In the genomic region with DNA sequence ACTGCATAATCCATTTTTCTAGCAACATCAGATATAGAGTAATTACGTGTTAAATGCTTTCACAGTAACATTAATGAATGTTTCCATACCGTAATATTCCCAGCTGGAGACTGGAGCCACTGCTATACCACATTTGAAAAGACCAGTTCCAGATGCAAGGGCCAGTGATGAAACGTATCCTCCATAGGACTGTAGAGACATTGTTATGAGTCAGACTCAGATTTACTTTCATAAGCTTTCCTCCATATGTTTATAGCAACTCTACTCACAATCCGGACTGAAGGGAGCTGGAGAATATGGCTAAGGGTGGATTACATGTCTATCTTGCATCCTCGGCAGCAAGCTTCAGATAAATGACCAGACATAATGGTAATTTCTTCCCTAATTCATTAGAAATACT, we compare ENCODE assay signal across 23 cellular contexts. TPM values are rescaled to one million over a fixed set of nuclear protein-coding genes. Genes with fewer than 3 reads are reported as not detected.
DNase-seq lines count a peak whose midpoint lies in the region; TF ChIP-seq lines count a peak whose summit lies in the region.
"Had no signal": no experiment of that assay in that cellular context is flagged by ENCODE, and none has a peak within 500 bp of the region (broad histone marks: within the 10 kb centered on the region; RNA-seq: fewer than 3 reads in every experiment).

No MANE protein-coding gene starts in this region.

- H3K27me3 ChIP-seq in spleen (replicated peaks in 1 of 7), result peaks cover 0 to 7% (median 0%) of the 10 kb centered on the region in 7 donors
- H3K27me3 ChIP-seq: BLaER1 had no signal

- WGBS in spleen, 5 donors, result 83 to 95% (median 84%) methylated on average over 5 of the region's 5 CpGs

- TF ChIP-seq CTCF in choroid plexus epithelial cell (conservative IDR thresholded peaks at IDR 0.05; ENCODE audit: low read depth, low read length) (no peak), fibroblast of villous mesenchyme (IDR thresholded peaks at IDR 0.05; ENCODE audit: insufficient read depth, low read depth, low read length) (no peak), spleen (IDR thresholded peaks at IDR 0.05 in 8 of 11, conservative IDR thresholded peaks at IDR 0.05 in 3 of 11) (no peak)

- intact Hi-C loops in spleen (cut with DNase I; ENCODE audit: low total_unique reads), result no loop called here

- no peak for TF ChIP-seq POLR2A in spleen (IDR thresholded peaks at IDR 0.05)

- H3K4me3 ChIP-seq in choroid plexus epithelial cell (ENCODE audit: low read depth, low read length) (no peak overlapping the region), fibroblast of villous mesenchyme (ENCODE audit: low read depth, low read length) (no peak overlapping the region), spleen (no peak overlapping the region)
- H3K4me3 ChIP-seq: BLaER1, GM12878 had no signal

- DNase-seq in NCI-H2227 treated with DMSO at 0.1 percent for 48 hours (lab: John Stamatoyannopoulos, UW) (peak; percentile 52), NCI-H2227 (lab: John Stamatoyannopoulos, UW; ENCODE audit: unreplicated experiment) (no peak), choroid plexus epithelial cell (ENCODE audit: low read depth) (peak; percentile 35), fibroblast of villous mesenchyme (ENCODE audit: low read depth) (peak; percentile 58), NCI-H345 (lab: John Stamatoyannopoulos, UW) (no peak), spleen (no peak), glomerular visceral epithelial cell (ENCODE audit: extremely low spot score) (no peak)
- DNase-seq in activated naive CD4-positive, alpha-beta T cell treated with anti-CD3 and anti-CD28 coated beads, Interleukin-2, amount 50 U/mL, for 16 hours, result no peak
- DNase-seq: CD4-positive, alpha-beta memory T cell; DMS153; GOT3; KBM-7; NCI-H1105; NCI-H2081; NCI-H2171 treated with DMSO at 0.1 percent for 48 hours; NCI-H510A treated with DMSO at 0.1 percent for 48 hours; NCI-H774 had no signal

- H3K9me3 ChIP-seq in spleen, result no peaks in the 10 kb centered on the region
- H3K9me3 ChIP-seq: BLaER1 had no signal

- H3K4me1 ChIP-seq in spleen, result no peaks in the 10 kb centered on the region
- H3K4me1 ChIP-seq: BLaER1 had no signal

- H3K36me3 ChIP-seq in spleen, result no peaks in the 10 kb centered on the region
- H3K36me3 ChIP-seq: BLaER1 had no signal

- no peak overlapping the region for H3K27ac ChIP-seq in spleen
- H3K27ac ChIP-seq: 22Rv1, BLaER1 had no signal

RNA-seq across cellular contexts. Expression of gene GCG, which starts 22.7 kb away (rescaled TPM):
- not detected in 2 replicates for total RNA-seq in fibroblast of villous mesenchyme
- total RNA-seq in spleen, result not detected
- under 1 TPM in 2 of 3 donors, not detected in 1; 0.21 to 0.28 TPM for polyA plus RNA-seq in spleen
- total RNA-seq: CD4-positive, alpha-beta memory T cell; Daoy; GM12878; OCI-LY7; Right ventricle myocardium inferior had no signal
- polyA plus RNA-seq: CD4-positive, alpha-beta memory T cell; GM12878 had no signal

Comparison
In these comparisons a context has a peak if more than half of its experiments do, and no peak if none do; other contexts are left out.
1. DNase-seq: peak in NCI-H2227 treated with DMSO at 0.1 percent for 48 hours (single experiment), choroid plexus epithelial cell (single experiment) and fibroblast of villous mesenchyme (single experiment); none in NCI-H2227 (single experiment), NCI-H345 (single experiment), activated naive CD4-positive, alpha-beta T cell treated with anti-CD3 and anti-CD28 coated beads, Interleukin-2, amount 50 U/mL, for 16 hours (single experiment), spleen (single experiment) and glomerular visceral epithelial cell (single experiment).